Comparison of ENCODE assay signal across 24 cellular contexts in the genomic region with DNA sequence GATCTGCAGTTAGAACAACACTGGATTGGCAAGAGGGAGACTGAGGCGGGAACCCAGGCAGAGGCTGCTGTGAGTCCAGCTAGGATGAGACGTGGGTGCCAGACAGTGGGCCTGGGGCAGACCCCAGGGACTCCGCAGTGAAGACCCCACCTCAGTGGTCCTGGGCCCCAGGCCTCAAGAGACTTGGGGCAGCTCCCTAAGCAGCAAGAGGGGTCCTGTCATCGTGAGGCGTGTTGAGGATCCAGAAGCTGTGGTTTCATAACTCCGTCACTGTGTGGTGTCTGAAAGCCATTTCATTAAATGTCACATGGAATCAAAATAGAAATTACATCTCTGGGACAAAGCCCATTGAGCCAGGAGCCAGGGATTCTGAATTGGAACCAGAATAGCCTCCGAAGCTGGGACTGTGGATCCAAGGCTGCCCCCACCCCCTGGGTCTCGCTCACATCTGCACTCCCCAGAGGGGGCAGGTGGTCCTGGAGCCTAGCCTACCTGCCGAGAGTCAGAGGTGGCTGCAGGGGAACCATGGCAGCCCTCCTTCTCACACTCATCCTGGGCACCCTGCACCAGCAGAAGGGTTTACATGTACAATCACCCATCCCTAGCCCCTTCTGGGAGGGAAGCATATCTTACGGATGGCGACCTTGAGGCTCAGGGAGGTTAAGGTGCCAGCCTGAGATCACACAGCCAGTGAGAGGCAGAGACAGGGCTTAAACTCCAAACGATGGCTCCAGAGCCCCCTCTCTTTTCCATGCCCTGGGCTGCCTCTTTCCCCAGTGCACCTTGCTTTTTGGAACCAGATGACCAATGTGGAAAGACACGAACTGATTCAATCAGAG. TPM values are rescaled to one million over a fixed set of nuclear protein-coding genes. Genes with fewer than 3 reads are reported as not detected.
DNase-seq lines count a peak whose midpoint lies in the region; ATAC-seq and TF ChIP-seq lines count a peak whose summit lies in the region.
"Had no signal": no experiment of that assay in that cellular context is flagged by ENCODE, and none has a peak within 500 bp of the region (broad histone marks: within the 10 kb centered on the region; RNA-seq: fewer than 3 reads in every experiment).

No MANE protein-coding gene starts in this region.

- TF ChIP-seq CTCF in CD14-positive monocyte (IDR thresholded peaks at IDR 0.05) (no peak), heart right ventricle (IDR thresholded peaks at IDR 0.05) (peak in 3 of 9 donors; percentile 25 to 34 (median 30)), sigmoid colon (IDR thresholded peaks at IDR 0.05) (no peak), brain microvascular endothelial cell (IDR thresholded peaks at IDR 0.05; ENCODE audit: low read depth, low read length, missing control alignments) (no peak)

- peak overlapping the region in 1 of 7 donors; percentile 12 for H3K27ac Mint-ChIP-seq in CD14-positive monocyte
- peak overlapping the region; percentile 25 for H3K27ac Mint-ChIP-seq in activated T-helper 17 cell treated with anti-CD3 and anti-CD28 coated beads, Interleukin-2, amount 50 U/mL, for 72 hours
- H3K27ac Mint-ChIP-seq: B cell; CD4-positive, alpha-beta T cell; GM23338 had no signal

- H3K36me3 Mint-ChIP-seq in CD14-positive monocyte, result peaks cover 61 to 92% of the 10 kb centered on the region in 2 donors
- peaks cover 66% of the 10 kb centered on the region for H3K36me3 Mint-ChIP-seq in activated T-helper 17 cell treated with anti-CD3 and anti-CD28 coated beads, Interleukin-2, amount 50 U/mL, for 72 hours (ENCODE audit: low read depth)

- H3K27ac ChIP-seq in heart right ventricle, result peak overlapping the region in 1 of 10 donors; percentile 35
- H3K27ac ChIP-seq in sigmoid colon, result peak overlapping the region in 3 of 4 donors; percentile 37 to 60 (median 50)
- H3K27ac ChIP-seq in brain microvascular endothelial cell, result no peak overlapping the region

- no peak for ATAC-seq in activated T-helper 17 cell treated with anti-CD3 and anti-CD28 coated beads, Interleukin-2, amount 50 U/mL, for 72 hours (replicated peaks)
- ATAC-seq in heart right ventricle, result peak; percentile 22 to 65 (median 60)
- ATAC-seq: GM12878, GM23338, HCT116 had no signal

- H3K4me3 ChIP-seq in heart right ventricle, result no peak overlapping the region
- no peak overlapping the region for H3K4me3 ChIP-seq in sigmoid colon
- H3K4me3 ChIP-seq in brain microvascular endothelial cell (ENCODE audit: low read depth, low read length), result no peak overlapping the region
- H3K4me3 ChIP-seq: GM12878, GM23338, MG63, Peyer's patch had no signal

- in situ Hi-C loops in brain microvascular endothelial cell (cut with HindIII; ENCODE audit: low pct_ligation_motif_present, low sequenced_read_pairs), result no loop called here

- H3K4me3 Mint-ChIP-seq in CD14-positive monocyte, result no peak overlapping the region
- no peak overlapping the region for H3K4me3 Mint-ChIP-seq in activated T-helper 17 cell treated with anti-CD3 and anti-CD28 coated beads, Interleukin-2, amount 50 U/mL, for 72 hours
- H3K4me3 Mint-ChIP-seq: B cell; CD4-positive, alpha-beta T cell; GM23338 had no signal

- H3K27me3 ChIP-seq in heart right ventricle (no peaks in the 10 kb centered on the region), sigmoid colon (peaks cover 0 to 4% (median 0%) of the 10 kb centered on the region in 3 donors), brain microvascular endothelial cell (replicated peaks) (no peaks in the 10 kb centered on the region)
- H3K27me3 ChIP-seq: MG63, Peyer's patch had no signal

- 71 to 77% methylated on average over 13 of the region's 13 CpGs for WGBS in heart right ventricle, 2 donors
- 87 to 88% methylated on average over 13 of the region's 13 CpGs for WGBS in sigmoid colon, 2 donors

- H3K9me3 ChIP-seq in heart right ventricle (no peaks in the 10 kb centered on the region), sigmoid colon (no peaks in the 10 kb centered on the region)
- H3K9me3 ChIP-seq: Caco-2, MG63, Peyer's patch, SK-N-SH had no signal

- H3K27me3 Mint-ChIP-seq in CD14-positive monocyte (ENCODE audit: low read depth in 3 of 3), result no peaks in the 10 kb centered on the region
- H3K27me3 Mint-ChIP-seq in activated T-helper 17 cell treated with anti-CD3 and anti-CD28 coated beads, Interleukin-2, amount 50 U/mL, for 72 hours, result no peaks in the 10 kb centered on the region
- H3K27me3 Mint-ChIP-seq: B cell; CD4-positive, alpha-beta T cell had no signal

- H3K36me3 ChIP-seq in heart right ventricle (no peaks in the 10 kb centered on the region), sigmoid colon (no peaks in the 10 kb centered on the region), brain microvascular endothelial cell (replicated peaks) (no peaks in the 10 kb centered on the region)
- H3K36me3 ChIP-seq: Peyer's patch had no signal

- H3K9me3 Mint-ChIP-seq in CD14-positive monocyte, result peaks cover 0 to 2% (median 0%) of the 10 kb centered on the region in 7 donors
- H3K9me3 Mint-ChIP-seq in activated T-helper 17 cell treated with anti-CD3 and anti-CD28 coated beads, Interleukin-2, amount 50 U/mL, for 72 hours, result no peaks in the 10 kb centered on the region
- H3K9me3 Mint-ChIP-seq: CD4-positive, alpha-beta T cell; GM23338 had no signal

- no peak for TF ChIP-seq EP300 in sigmoid colon (IDR thresholded peaks at IDR 0.05)

- peaks cover 0 to 17% (median 9%) of the 10 kb centered on the region in 9 donors for H3K4me1 ChIP-seq in heart right ventricle
- H3K4me1 ChIP-seq in sigmoid colon, result no peaks in the 10 kb centered on the region

- TF ChIP-seq POLR2A in sigmoid colon (IDR thresholded peaks at IDR 0.05), result no peak

- DNase-seq in CD14-positive monocyte (ENCODE audit: low spot score) (peak; percentile 11), heart right ventricle (no peak), sigmoid colon (no peak), NCI-H1417 treated with DMSO at 0.1 percent for 48 hours (lab: John Stamatoyannopoulos, UW) (no peak), brain microvascular endothelial cell (no peak)
- DNase-seq in activated CD4-positive, CD25-positive, alpha-beta regulatory T cell treated with anti-CD3 and anti-CD28 coated beads, Interleukin-2, amount 50 U/mL, for 72 hours, result no peak
- DNase-seq: ACHN; Caco-2; CD4-positive, alpha-beta T cell; DMS153; GF-D8; Kasumi-1; MG63; NCI-H1092 treated with DMSO at 0.1 percent for 48 hours; NCI-H2081 treated with DMSO at 0.1 percent for 48 hours; NCI-H446 treated with DMSO at 0.1 percent for 48 hours; Peyer's patch; SHP77 treated with DMSO at 0.1 percent for 48 hours; SK-N-SH had no signal

- no peaks in the 10 kb centered on the region for H3K4me1 Mint-ChIP-seq in CD14-positive monocyte
- H3K4me1 Mint-ChIP-seq in activated T-helper 17 cell treated with anti-CD3 and anti-CD28 coated beads, Interleukin-2, amount 50 U/mL, for 72 hours, result peaks cover 23% of the 10 kb centered on the region
- H3K4me1 Mint-ChIP-seq: B cell, GM23338 had no signal

- intact Hi-C loops in CD14-positive monocyte (cut with micrococcal nuclease) (no loop called here), heart right ventricle (cut with DNase I) (loop anchor here in 3 of 10 donors (5.0 to 10.0 kb wide), 2 partner anchors 159 to 262 kb away; partner anchors contain the start of gene HPCAL1 (in 2 of the 3)), sigmoid colon (cut with DNase I) (no loop called here)

RNA-seq across cellular contexts. Expression of gene RRM2, which starts 23.2 kb away (rescaled TPM):
- polyA plus RNA-seq in CD14-positive monocyte (not detected), heart right ventricle (under 1 TPM; 0.22 to 0.28 TPM), sigmoid colon (10 to 100 TPM in 2 of 3 donors, 1 to 10 TPM in 1; 9.6 to 65.8 (median 32.6) TPM)
- 100 to 1,000 TPM; 515 to 567 TPM for total RNA-seq in activated T-helper 17 cell treated with anti-CD3 and anti-CD28 coated beads, Interleukin-2, amount 50 U/mL, for 72 hours
- total RNA-seq in heart right ventricle (10 to 100 TPM in 1 of 10 donors, 1 to 10 TPM in 5, under 1 TPM in 4; 0.08 to 18.7 (median 1.3) TPM), sigmoid colon (1 to 10 TPM in 2 of 4 donors, under 1 TPM in 1, not detected in 1; 0.16 to 4.3 (median 2.7) TPM)

Comparison
In these comparisons a context has a peak if more than half of its experiments do, and no peak if none do; other contexts are left out.
1. RNA of gene RRM2, which starts 23.2 kb away (total RNA-seq): 515 to 567 TPM in activated T-helper 17 cell treated with anti-CD3 and anti-CD28 coated beads, Interleukin-2, amount 50 U/mL, for 72 hours; 0.16 to 4.3 TPM in sigmoid colon and 0.08 to 18.7 TPM in heart right ventricle; every median in the first group is over 10 times any median in the second.